8 cellular contexts compared by ENCODE assay signal in genomic region chr19:45615795-45616708, GRCh38. TPM values are rescaled to one million over a fixed set of nuclear protein-coding genes. Genes with fewer than 3 reads are reported as not detected.
DNase-seq lines count a peak whose midpoint lies in the region; FAIRE-seq and TF ChIP-seq lines count a peak whose summit lies in the region.

No MANE protein-coding gene starts in this region.

- H3K4me2 ChIP-seq in astrocyte (ENCODE audit: low read length) (peak overlapping the region; percentile 63), smooth muscle cell (no peak overlapping the region)

- WGBS in smooth muscle cell (ENCODE audit: low lambda C conversion rate), result 46% methylated on average over 24 of the region's 37 CpGs

- FAIRE-seq in GM12891 (lab: Jason Lieb, UNC), result peak; percentile 86
- FAIRE-seq in astrocyte (lab: Jason Lieb, UNC), result no peak

- H3K9me3 ChIP-seq in astrocyte (ENCODE audit: insufficient read depth, low read depth, low read length) (peaks cover 3% of the 10 kb centered on the region), smooth muscle cell (replicated peaks; ENCODE audit: low read depth) (no peaks in the 10 kb centered on the region)

- H3K27me3 Mint-ChIP-seq in astrocyte (ENCODE audit: low read depth, unreplicated experiment), result no peaks in the 10 kb centered on the region

- no peak for TF ChIP-seq CTCF in astrocyte (IDR thresholded peaks at IDR 0.05; ENCODE audit: insufficient read depth, low read depth, low read length)
- TF ChIP-seq CTCF in smooth muscle cell (IDR thresholded peaks at IDR 0.05; ENCODE audit: borderline replicate concordance, insufficient read depth, poor library complexity, severe bottlenecking), result no peak

- H3K27me3 ChIP-seq in astrocyte (ENCODE audit: insufficient read depth, low read length) (no peaks in the 10 kb centered on the region), smooth muscle cell (ENCODE audit: low read depth) (no peaks in the 10 kb centered on the region)

- peak overlapping the region; percentile 74 for H3K4me3 Mint-ChIP-seq in astrocyte (ENCODE audit: unreplicated experiment)

- peaks cover 10% of the 10 kb centered on the region for H3K4me1 Mint-ChIP-seq in astrocyte (ENCODE audit: low read depth, unreplicated experiment)

- H2AFZ ChIP-seq in astrocyte (ENCODE audit: low read depth, low read length) (peak overlapping the region; percentile 58), smooth muscle cell (ENCODE audit: low read depth) (no peak overlapping the region)

- H3K27ac Mint-ChIP-seq in astrocyte (ENCODE audit: unreplicated experiment), result peak overlapping the region; percentile 85

- no peaks in the 10 kb centered on the region for H4K20me1 ChIP-seq in astrocyte (ENCODE audit: insufficient read depth, low read length)
- H4K20me1 ChIP-seq in smooth muscle cell (ENCODE audit: low read depth), result no peaks in the 10 kb centered on the region

- no peaks in the 10 kb centered on the region for H3K9me3 Mint-ChIP-seq in astrocyte (ENCODE audit: unreplicated experiment)

- H3K4me1 ChIP-seq in astrocyte (ENCODE audit: insufficient read depth, low read length), result peaks cover 20% of the 10 kb centered on the region
- no peaks in the 10 kb centered on the region for H3K4me1 ChIP-seq in smooth muscle cell (ENCODE audit: low read depth)

- H3K4me3 ChIP-seq in astrocyte (ENCODE audit: insufficient read depth, low read depth, low read length) (no peak overlapping the region), smooth muscle cell (no peak overlapping the region)

- H3K27ac ChIP-seq in astrocyte (ENCODE audit: low read depth, low read length) (peak overlapping the region; percentile 75), smooth muscle cell (ENCODE audit: low read depth) (no peak overlapping the region)

- peaks cover 2% of the 10 kb centered on the region for H3F3A ChIP-seq in smooth muscle cell (ENCODE audit: low read depth)

- peaks cover 22% of the 10 kb centered on the region for H3K36me3 Mint-ChIP-seq in astrocyte (ENCODE audit: low read depth, unreplicated experiment)

- DNase-seq in GM12891 (ENCODE audit: insufficient read length, low spot score), result peak; percentile 84
- DNase-seq in MV-4-11 (lab: John Stamatoyannopoulos, UW), result peak; percentile 85
- DNase-seq in T1000 (lab: John Stamatoyannopoulos, UW), result peak; percentile 73
- peak; percentile 62 for DNase-seq in astrocyte (ENCODE audit: low read depth)
- DNase-seq in iPS DF 4.7 (ENCODE audit: extremely low read depth, low spot score), result peak; percentile 97
- DNase-seq in stimulated activated CD4-positive, alpha-beta T cell treated with anti-CD3 and anti-CD28 coated beads, Interleukin-12 subunit alpha, Interleukin-12 subunit beta, amount 100 ng/mL, for 4 hours, result peak; percentile 78
- no peak for DNase-seq in smooth muscle cell (lab: John Stamatoyannopoulos, UW; ENCODE audit: unreplicated experiment)
- DNase-seq in middle frontal gyrus (ENCODE audit: extremely low spot score, low spot score), result no peak

- peak overlapping the region; percentile 62 for H3K9ac ChIP-seq in astrocyte (ENCODE audit: low read length)
- H3K9ac ChIP-seq in smooth muscle cell (ENCODE audit: low read depth), result no peak overlapping the region

- no peaks in the 10 kb centered on the region for H3K79me2 ChIP-seq in astrocyte (ENCODE audit: insufficient read depth, low read length)
- H3K79me2 ChIP-seq in smooth muscle cell (ENCODE audit: low read depth), result no peaks in the 10 kb centered on the region

- TF ChIP-seq POLR2A in GM12891 (IDR thresholded peaks at IDR 0.05; ENCODE audit: low read depth, low read length), result no peak

- H3K36me3 ChIP-seq in astrocyte (ENCODE audit: insufficient read depth, low read length) (peaks cover 10% of the 10 kb centered on the region), smooth muscle cell (ENCODE audit: low read depth) (no peaks in the 10 kb centered on the region)

TF ChIP-seq in GM12891, 5 proteins besides CTCF, POLR2A, EP300 and RAD21:
- TF ChIP-seq SPI1 (IDR thresholded peaks at IDR 0.05; ENCODE audit: low read depth, low read length) (no peak), POLR2AphosphoS5 (IDR thresholded peaks at IDR 0.05; ENCODE audit: low read depth, low read length) (no peak), POU2F2 (IDR thresholded peaks at IDR 0.05; ENCODE audit: low read depth, low read length) (no peak), TAF1 (IDR thresholded peaks at IDR 0.05; ENCODE audit: low read depth, low read length) (no peak), PAX5 (IDR thresholded peaks at IDR 0.05; ENCODE audit: insufficient read depth, low read length, severe bottlenecking) (no peak)

RNA-seq across cellular contexts. Expression of gene GPR4, which starts 14.0 kb away (rescaled TPM):
- not detected for polyA plus RNA-seq in GM12891 (2012; ENCODE audit: low read depth, missing spikeins)
- total RNA-seq in astrocyte, result 0.14 and 0.30 TPM in 2 replicates
- not detected in 2 replicates for total RNA-seq in smooth muscle cell
- 0.31 TPM in 1 of 2 replicates, not detected in the other for polyA plus RNA-seq in smooth muscle cell

RNA-seq across cellular contexts. Expression of gene EML2, which starts 23.1 kb away (rescaled TPM):
- 49.5 TPM for polyA plus RNA-seq in GM12891 (2012; ENCODE audit: low read depth, missing spikeins)
- total RNA-seq in astrocyte (24.6 and 27.8 TPM in 2 replicates), smooth muscle cell (7.7 and 15.6 TPM in 2 replicates)
- polyA plus RNA-seq in smooth muscle cell, result 19.0 and 20.8 TPM in 2 replicates

RNA-seq across cellular contexts. Expression of gene OPA3, which starts 31.4 kb away (rescaled TPM):
- polyA plus RNA-seq in GM12891 (2012; ENCODE audit: low read depth, missing spikeins), result 5.3 TPM
- total RNA-seq in astrocyte, result 12.4 and 12.8 TPM in 2 replicates
- total RNA-seq in smooth muscle cell, result 6.2 and 8.8 TPM in 2 replicates
- 10.3 and 13.3 TPM in 2 replicates for polyA plus RNA-seq in smooth muscle cell

RNA-seq across cellular contexts. Expression of gene GIPR, which starts 52.0 kb away (rescaled TPM):
- polyA plus RNA-seq in GM12891 (2012; ENCODE audit: low read depth, missing spikeins), result 17.4 TPM
- total RNA-seq in astrocyte (4.4 and 4.6 TPM in 2 replicates), smooth muscle cell (0.99 and 1.8 TPM in 2 replicates)
- 2.4 and 3.4 TPM in 2 replicates for polyA plus RNA-seq in smooth muscle cell

Comparison
In these comparisons a context has a peak if more than half of its experiments do, and no peak if none do; other contexts are left out.
1. DNase-seq: peak in GM12891 (single experiment), MV-4-11 (single experiment), T1000 (single experiment), astrocyte (single experiment), iPS DF 4.7 (single experiment) and stimulated activated CD4-positive, alpha-beta T cell treated with anti-CD3 and anti-CD28 coated beads, Interleukin-12 subunit alpha, Interleukin-12 subunit beta, amount 100 ng/mL, for 4 hours (single experiment); none in smooth muscle cell (single experiment) and middle frontal gyrus (single experiment).